12 cellular contexts compared by ENCODE assay signal in the genomic region with DNA sequence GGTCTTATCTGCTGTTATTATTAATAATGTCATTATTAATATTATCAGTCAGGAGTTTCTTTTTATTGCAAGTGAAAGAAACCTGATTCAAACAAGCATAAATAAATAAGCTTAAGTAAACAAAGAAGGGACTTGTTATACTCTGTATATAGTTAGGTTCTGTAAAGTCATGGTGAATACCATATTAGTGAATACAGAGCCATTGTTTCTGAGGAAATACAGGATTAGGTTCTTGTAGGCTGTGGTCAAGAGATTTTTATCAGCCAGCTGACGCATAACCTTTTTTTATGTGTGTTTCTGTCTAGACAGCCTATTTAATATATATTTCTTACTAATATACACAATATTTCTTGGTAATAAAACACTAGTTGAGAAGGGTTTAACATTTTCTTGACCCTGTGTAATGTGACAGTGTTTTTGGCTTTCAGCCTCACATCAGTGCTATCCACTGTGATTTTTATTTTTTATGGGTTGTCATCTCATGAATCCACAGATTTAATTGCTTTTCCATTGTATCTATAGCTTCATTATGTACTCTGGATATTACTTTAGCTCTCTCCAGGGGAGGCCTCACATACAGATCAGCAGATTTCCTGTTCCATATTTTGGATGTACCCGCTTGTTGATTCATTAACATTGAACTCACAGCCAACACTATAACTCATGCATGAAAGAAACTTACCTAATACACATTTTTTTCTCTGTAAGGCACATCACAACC. TPM values are rescaled to one million over a fixed set of nuclear protein-coding genes. Genes with fewer than 3 reads are reported as not detected.
DNase-seq lines count a peak whose midpoint lies in the region; ATAC-seq, FAIRE-seq and TF ChIP-seq lines count a peak whose summit lies in the region.
"Had no signal": no experiment of that assay in that cellular context is flagged by ENCODE, and none has a peak within 500 bp of the region (broad histone marks: within the 10 kb centered on the region; RNA-seq: fewer than 3 reads in every experiment).

No MANE protein-coding gene starts in this region.

- no peak overlapping the region for H2AFZ ChIP-seq in PC-9

- H3K9me3 ChIP-seq in PC-9 (ENCODE audit: insufficient read depth, low read depth) (no peaks in the 10 kb centered on the region), esophagus muscularis mucosa (no peaks in the 10 kb centered on the region), psoas muscle (no peaks in the 10 kb centered on the region), Peyer's patch (no peaks in the 10 kb centered on the region)

- POLR2A ChIA-PET in PC-9 (lab: Charles Lee; ENCODE audit: unreplicated experiment): interaction anchor here (0.6 to 0.8 kb wide), 4 partner anchors 12 to 452 kb away, joined by 3 to 9 read pairs (median 6); no protein-coding TSS in a partner anchor

- peak overlapping the region; percentile 97 for H3K27ac ChIP-seq in PC-9
- peak overlapping the region; percentile 58 to 65 (median 62) for H3K27ac ChIP-seq in esophagus muscularis mucosa (replicated peaks in 1 of 4)
- H3K27ac ChIP-seq in psoas muscle: peak overlapping the region; percentile 50
- peak overlapping the region in 1 of 4 donors; percentile 36 for H3K27ac ChIP-seq in Peyer's patch

- H3K4me1 ChIP-seq in PC-9 (replicated peaks; ENCODE audit: insufficient read depth) (peaks cover 35% of the 10 kb centered on the region), esophagus muscularis mucosa (peaks cover 38 to 70% (median 58%) of the 10 kb centered on the region in 4 donors), psoas muscle (peaks cover 42% of the 10 kb centered on the region), Peyer's patch (peaks cover 0 to 8% (median 2%) of the 10 kb centered on the region in 4 donors)

- intact Hi-C loops in PC-9 (cut with micrococcal nuclease; ENCODE audit: unreplicated experiment): loop anchor here (1.0 to 2.0 kb wide), 2 partner anchors 12 to 47 kb away; no protein-coding TSS in a partner anchor
- intact Hi-C loops in esophagus muscularis mucosa (cut with DNase I): no loop called here
- intact Hi-C loops in psoas muscle (cut with DNase I): no loop called here

- H3K4me2 ChIP-seq in PC-9: peak overlapping the region; percentile 71

- no peaks in the 10 kb centered on the region for H3K36me3 ChIP-seq in PC-9 (ENCODE audit: low read depth)
- H3K36me3 ChIP-seq in esophagus muscularis mucosa: peaks cover 0 to 20% (median 14%) of the 10 kb centered on the region in 4 donors
- peaks cover 0 to 28% of the 10 kb centered on the region in 2 donors for H3K36me3 ChIP-seq in psoas muscle (ENCODE audit: insufficient read depth in 1 of 2, low read depth in 1 of 2)
- peaks cover 0 to 19% (median 0%) of the 10 kb centered on the region in 3 donors for H3K36me3 ChIP-seq in Peyer's patch

- TF ChIP-seq POLR2A in esophagus muscularis mucosa (IDR thresholded peaks at IDR 0.05; ENCODE audit: low read depth) (no peak), Peyer's patch (IDR thresholded peaks at IDR 0.05) (no peak)

- peak; percentile 61 for FAIRE-seq in D721Med (lab: Jason Lieb, UNC)

- no peak for TF ChIP-seq CTCF in D721Med (IDR thresholded peaks at IDR 0.05; ENCODE audit: insufficient read depth, missing control alignments)
- no peak for TF ChIP-seq CTCF in PC-9 (conservative IDR thresholded peaks at IDR 0.05)
- no peak for TF ChIP-seq CTCF in esophagus muscularis mucosa (IDR thresholded peaks at IDR 0.05)
- no peak for TF ChIP-seq CTCF in psoas muscle (IDR thresholded peaks at IDR 0.05)
- no peak for TF ChIP-seq CTCF in Peyer's patch (IDR thresholded peaks at IDR 0.05)

- H3F3A ChIP-seq in PC-9 (ENCODE audit: insufficient read depth, low read depth): peaks cover 21% of the 10 kb centered on the region

- H3K27me3 ChIP-seq in PC-9 (ENCODE audit: insufficient read depth, low read depth) (no peaks in the 10 kb centered on the region), esophagus muscularis mucosa (no peaks in the 10 kb centered on the region), psoas muscle (ENCODE audit: insufficient read depth in 3 of 3, low read length in 2 of 3) (no peaks in the 10 kb centered on the region), Peyer's patch (no peaks in the 10 kb centered on the region)

- H3K9me2 ChIP-seq in PC-9 (ENCODE audit: insufficient read depth): no peaks in the 10 kb centered on the region

- no peaks in the 10 kb centered on the region for H3K79me2 ChIP-seq in PC-9 (ENCODE audit: low read depth)

- WGBS in esophagus muscularis mucosa: 85% methylated on average over 2 of the region's 2 CpGs
- 86 to 93% (median 91%) methylated on average over 2 of the region's 2 CpGs for whole genome bisulfite sequencing in psoas muscle, 3 donors

- TSS peak; percentile 8 for BruUV-seq in PC-9 (replicated peaks; lab: Mats Ljungman, UMichigan)

- CTCF ChIA-PET in PC-9 (lab: Charles Lee): interaction anchor here (0.6 kb wide), 1 partner anchor 521 kb away, joined by 4 read pairs; no protein-coding TSS in a partner anchor

- TF ChIP-seq EP300 in esophagus muscularis mucosa (IDR thresholded peaks at IDR 0.05): no peak

- no peak for DNase-seq in D721Med (ENCODE audit: insufficient read length, low spot score)
- peak in 1 of 2 experiments; percentile 91 for DNase-seq in PC-9
- no peak for DNase-seq in esophagus muscularis mucosa (ENCODE audit: extremely low spot score)
- no peak for DNase-seq in psoas muscle
- no peak for DNase-seq in NCI-H1436 (lab: John Stamatoyannopoulos, UW)
- no peak for DNase-seq in CD1c-positive myeloid dendritic cell (ENCODE audit: extremely low spot score)
- DNase-seq in Peyer's patch: no peak
- DNase-seq: activated CD4-positive, alpha-beta memory T cell treated with anti-CD3 and anti-CD28 coated beads for 36 hours; hippocampal formation; NCI-H524; stimulated activated CD4-positive, alpha-beta T cell treated with anti-CD3 and anti-CD28 coated beads, Interleukin-15, amount 100 ng/mL, for 24 hours had no signal

- H3K4me3 ChIP-seq in PC-9: peak overlapping the region; percentile 34; the same call in 1 of the 2 replicates
- peak overlapping the region in 2 of 4 donors; percentile 16 to 24 for H3K4me3 ChIP-seq in esophagus muscularis mucosa
- peak overlapping the region; percentile 28 for H3K4me3 ChIP-seq in psoas muscle
- no peak overlapping the region for H3K4me3 ChIP-seq in Peyer's patch

- no peaks in the 10 kb centered on the region for H4K20me1 ChIP-seq in PC-9 (ENCODE audit: insufficient read depth)

- ATAC-seq in psoas muscle (peak in 1 of 4 donors; percentile 28), HG03520 (IDR thresholded peaks at IDR 0.05; ENCODE audit: unreplicated experiment) (no peak)

RNA-seq across cellular contexts. Expression of a gene that starts 8.0 kb away (rescaled TPM):
- total RNA-seq in PC-9 (2021) (14.7 and 16.9 TPM in 2 replicates), esophagus muscularis mucosa (10 to 100 TPM; 39.8 to 58.2 (median 51.2) TPM), psoas muscle (10 to 100 TPM; 17.7 to 35.8 (median 25.2) TPM), Peyer's patch (10 to 100 TPM; 50.5 to 73.4 (median 57.4) TPM)
- polyA plus RNA-seq in psoas muscle: 10 to 100 TPM in 1 of 3 donors, 1 to 10 TPM in 2; 9.5 to 20.4 (median 9.6) TPM

Comparison
In these comparisons a context has a peak if more than half of its experiments do, and no peak if none do; other contexts are left out.
1. H3K4me3 ChIP-seq: peak in PC-9 (single experiment) and psoas muscle (single experiment); none in Peyer's patch (0 of 4).